Comparison of ENCODE assay signal across 10 cellular contexts in the genomic region with DNA sequence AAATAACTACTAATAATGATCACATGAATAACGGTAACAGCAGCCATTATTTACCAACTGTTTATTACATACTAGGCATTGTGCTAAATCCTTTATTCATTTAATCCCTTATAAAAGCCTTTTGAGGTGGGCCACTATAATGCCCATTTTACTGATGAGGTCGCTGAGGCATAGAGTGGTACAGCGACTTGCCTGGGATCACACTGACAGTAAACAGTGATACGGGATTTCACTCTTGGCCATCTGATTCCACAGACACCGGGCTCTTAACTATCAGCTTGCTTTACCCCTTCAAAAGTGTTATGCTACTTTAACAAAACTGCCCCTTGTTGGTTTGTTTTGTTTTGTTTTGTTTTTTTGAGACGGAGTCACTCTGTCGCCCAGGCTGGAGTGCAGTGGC. TPM values are rescaled to one million over a fixed set of nuclear protein-coding genes. Genes with fewer than 3 reads are reported as not detected.
DNase-seq lines count a peak whose midpoint lies in the region; ATAC-seq and TF ChIP-seq lines count a peak whose summit lies in the region.
"Had no signal": no experiment of that assay in that cellular context is flagged by ENCODE, and none has a peak within 500 bp of the region (broad histone marks: within the 10 kb centered on the region; RNA-seq: fewer than 3 reads in every experiment).

No MANE protein-coding gene starts in this region.

- no peak for DNase-seq in activated CD4-positive, alpha-beta T cell treated with anti-CD3 and anti-CD28 coated beads, Interleukin-2, amount 10 ng/mL, durations not matched to agents 24 days and 14 days
- no peak for DNase-seq in activated CD4-positive, alpha-beta T cell treated with anti-CD3 and anti-CD28 coated beads for 4 hours
- no peak for DNase-seq in RWPE1 (ENCODE audit: low spot score)
- no peak for DNase-seq in endodermal cell
- no peak for DNase-seq in stimulated activated effector memory CD8-positive, alpha-beta T cell treated with anti-CD3 and anti-CD28 coated beads, Interleukin-12 subunit alpha, Interleukin-12 subunit beta, amount 100 ng/mL, for 72 hours (ENCODE audit: low spot score in 2 of 2)
- no peak for DNase-seq in left cardiac atrium
- DNase-seq in prostate gland (ENCODE audit: low spot score): no peak
- no peak for DNase-seq in RKO (ENCODE audit: low spot score)
- DNase-seq: NCI-H1436 treated with DMSO at 0.1 percent for 48 hours, NCI-H82 had no signal

- H3K9ac ChIP-seq in endodermal cell (ENCODE audit: extremely low read depth, low read length, poor library complexity, severe bottlenecking): no peak overlapping the region

- H3K27me3 ChIP-seq in endodermal cell (ENCODE audit: control insufficient read depth, insufficient read depth, low read length, poor library complexity, severe bottlenecking): no peaks in the 10 kb centered on the region
- H3K27me3 ChIP-seq in prostate gland (replicated peaks; ENCODE audit: insufficient read depth): no peaks in the 10 kb centered on the region

- H3K9me3 Mint-ChIP-seq in activated CD4-positive, alpha-beta T cell treated with anti-CD3 and anti-CD28 coated beads, Interleukin-2, amount 10 ng/mL, durations not matched to agents 24 days and 14 days: peaks cover 4% of the 10 kb centered on the region
- no peaks in the 10 kb centered on the region for H3K9me3 Mint-ChIP-seq in endodermal cell
- H3K9me3 Mint-ChIP-seq in stimulated activated effector memory CD8-positive, alpha-beta T cell treated with anti-CD3 and anti-CD28 coated beads, Interleukin-12 subunit alpha, Interleukin-12 subunit beta, amount 100 ng/mL, for 72 hours: no peaks in the 10 kb centered on the region

- peaks cover 24% of the 10 kb centered on the region for H3K36me3 ChIP-seq in endodermal cell (ENCODE audit: control insufficient read depth, insufficient read depth, low read length)
- H3K36me3 ChIP-seq in prostate gland: no peaks in the 10 kb centered on the region

- whole genome bisulfite sequencing in endodermal cell (ENCODE audit: insufficient coverage in 1 of 2, insufficient read length in 1 of 2), 2 experiments: 97 to 99% methylated on average over 6 to 7 of the region's 7 CpGs
- 84% methylated on average over 7 of the region's 7 CpGs for WGBS in prostate gland

- TF ChIP-seq CTCF in RWPE1 (conservative IDR thresholded peaks at IDR 0.05; ENCODE audit: low read depth) (no peak), endodermal cell (conservative IDR thresholded peaks at IDR 0.05) (no peak), prostate gland (IDR thresholded peaks at IDR 0.05) (no peak)

- H3K27ac Mint-ChIP-seq in activated CD4-positive, alpha-beta T cell treated with anti-CD3 and anti-CD28 coated beads, Interleukin-2, amount 10 ng/mL, durations not matched to agents 24 days and 14 days: peak overlapping the region; percentile 94
- H3K27ac Mint-ChIP-seq in endodermal cell: no peak overlapping the region
- peak overlapping the region; percentile 95 for H3K27ac Mint-ChIP-seq in stimulated activated effector memory CD8-positive, alpha-beta T cell treated with anti-CD3 and anti-CD28 coated beads, Interleukin-12 subunit alpha, Interleukin-12 subunit beta, amount 100 ng/mL, for 72 hours

- H3K4me3 Mint-ChIP-seq in activated CD4-positive, alpha-beta T cell treated with anti-CD3 and anti-CD28 coated beads, Interleukin-2, amount 10 ng/mL, durations not matched to agents 24 days and 14 days: peak overlapping the region; percentile 85
- peak overlapping the region; percentile 77 for H3K4me3 Mint-ChIP-seq in endodermal cell
- H3K4me3 Mint-ChIP-seq in stimulated activated effector memory CD8-positive, alpha-beta T cell treated with anti-CD3 and anti-CD28 coated beads, Interleukin-12 subunit alpha, Interleukin-12 subunit beta, amount 100 ng/mL, for 72 hours: peak overlapping the region; percentile 72

- H3K27ac ChIP-seq in RWPE1 (peak overlapping the region; percentile 19), endodermal cell (ENCODE audit: low read depth, low read length) (no peak overlapping the region), prostate gland (no peak overlapping the region)

- no peak for TF ChIP-seq POLR2A in prostate gland (IDR thresholded peaks at IDR 0.05)

- H3K9me3 ChIP-seq in endodermal cell (ENCODE audit: control insufficient read depth, low read length) (no peaks in the 10 kb centered on the region), prostate gland (no peaks in the 10 kb centered on the region)

- CTCF ChIA-PET in RWPE1 (lab: Yijun Ruan, JAX): no interaction called here

- peaks cover 28% of the 10 kb centered on the region for H3K36me3 Mint-ChIP-seq in activated CD4-positive, alpha-beta T cell treated with anti-CD3 and anti-CD28 coated beads, Interleukin-2, amount 10 ng/mL, durations not matched to agents 24 days and 14 days (ENCODE audit: low read depth)
- H3K36me3 Mint-ChIP-seq in endodermal cell (ENCODE audit: low read depth): peaks cover 27% of the 10 kb centered on the region
- peaks cover 25% of the 10 kb centered on the region for H3K36me3 Mint-ChIP-seq in stimulated activated effector memory CD8-positive, alpha-beta T cell treated with anti-CD3 and anti-CD28 coated beads, Interleukin-12 subunit alpha, Interleukin-12 subunit beta, amount 100 ng/mL, for 72 hours

- no peaks in the 10 kb centered on the region for H3K27me3 Mint-ChIP-seq in activated CD4-positive, alpha-beta T cell treated with anti-CD3 and anti-CD28 coated beads, Interleukin-2, amount 10 ng/mL, durations not matched to agents 24 days and 14 days
- H3K27me3 Mint-ChIP-seq in endodermal cell (ENCODE audit: insufficient read depth): no peaks in the 10 kb centered on the region

- no peaks in the 10 kb centered on the region for H3K4me1 ChIP-seq in endodermal cell (ENCODE audit: control insufficient read depth, insufficient read depth, low read length)
- no peaks in the 10 kb centered on the region for H3K4me1 ChIP-seq in prostate gland (replicated peaks)

- intact Hi-C loops in activated CD4-positive, alpha-beta T cell treated with anti-CD3 and anti-CD28 coated beads, Interleukin-2, amount 10 ng/mL, durations not matched to agents 24 days and 14 days (cut with micrococcal nuclease): loop anchor here (5.0 kb wide), 2 partner anchors 55 to 585 kb away; no protein-coding TSS in a partner anchor
- intact Hi-C loops in left cardiac atrium (cut with DNase I) (no loop called here), prostate gland (cut with DNase I) (loop anchor here (5.0 kb wide), 1 partner anchor 80 kb away; a partner anchor contains a TSS)

- H3K4me3 ChIP-seq in endodermal cell (ENCODE audit: low read length) (no peak overlapping the region), prostate gland (no peak overlapping the region)

- H3K4me1 Mint-ChIP-seq in activated CD4-positive, alpha-beta T cell treated with anti-CD3 and anti-CD28 coated beads, Interleukin-2, amount 10 ng/mL, durations not matched to agents 24 days and 14 days: peaks cover 48% of the 10 kb centered on the region
- peaks cover 12% of the 10 kb centered on the region for H3K4me1 Mint-ChIP-seq in endodermal cell
- peaks cover 28% of the 10 kb centered on the region for H3K4me1 Mint-ChIP-seq in stimulated activated effector memory CD8-positive, alpha-beta T cell treated with anti-CD3 and anti-CD28 coated beads, Interleukin-12 subunit alpha, Interleukin-12 subunit beta, amount 100 ng/mL, for 72 hours

- POLR2A ChIA-PET in RWPE1 (lab: Yijun Ruan, JAX; ENCODE audit: low non-redundant PET): no interaction called here

- no peak for ATAC-seq in stimulated activated effector memory CD8-positive, alpha-beta T cell treated with anti-CD3 and anti-CD28 coated beads, Interleukin-12 subunit alpha, Interleukin-12 subunit beta, amount 100 ng/mL, for 72 hours
- ATAC-seq in left cardiac atrium: no peak

RNA-seq across cellular contexts. Expression of a gene that starts 2.2 kb away (rescaled TPM):
- total RNA-seq in activated CD4-positive, alpha-beta T cell treated with anti-CD3 and anti-CD28 coated beads, Interleukin-2, amount 10 ng/mL, durations not matched to agents 24 days and 14 days: 16.5 and 17.4 TPM in 2 replicates
- total RNA-seq in endodermal cell (10 to 100 TPM in 1 of 2 donors, 1 to 10 TPM in 1; 8.4 to 11.6 TPM), left cardiac atrium (10 to 100 TPM in 1 of 2 donors, 1 to 10 TPM in 1; 9.5 to 10.3 TPM), prostate gland (10 to 100 TPM; 16.9 to 20.4 TPM)
- 9.2 TPM for polyA plus RNA-seq in endodermal cell (2013, experiment 1 of 2)
- 10.2 TPM for polyA plus RNA-seq in endodermal cell (2013, experiment 2 of 2)

Comparison
In these comparisons a context has a peak if more than half of its experiments do, and no peak if none do; other contexts are left out.
1. intact Hi-C loops: an anchor here in activated CD4-positive, alpha-beta T cell treated with anti-CD3 and anti-CD28 coated beads, Interleukin-2, amount 10 ng/mL, durations not matched to agents 24 days and 14 days (5.0 kb wide) and prostate gland (5.0 kb wide); none called in left cardiac atrium.